ENCODE assay signal across 8 cellular contexts in the genomic region with DNA sequence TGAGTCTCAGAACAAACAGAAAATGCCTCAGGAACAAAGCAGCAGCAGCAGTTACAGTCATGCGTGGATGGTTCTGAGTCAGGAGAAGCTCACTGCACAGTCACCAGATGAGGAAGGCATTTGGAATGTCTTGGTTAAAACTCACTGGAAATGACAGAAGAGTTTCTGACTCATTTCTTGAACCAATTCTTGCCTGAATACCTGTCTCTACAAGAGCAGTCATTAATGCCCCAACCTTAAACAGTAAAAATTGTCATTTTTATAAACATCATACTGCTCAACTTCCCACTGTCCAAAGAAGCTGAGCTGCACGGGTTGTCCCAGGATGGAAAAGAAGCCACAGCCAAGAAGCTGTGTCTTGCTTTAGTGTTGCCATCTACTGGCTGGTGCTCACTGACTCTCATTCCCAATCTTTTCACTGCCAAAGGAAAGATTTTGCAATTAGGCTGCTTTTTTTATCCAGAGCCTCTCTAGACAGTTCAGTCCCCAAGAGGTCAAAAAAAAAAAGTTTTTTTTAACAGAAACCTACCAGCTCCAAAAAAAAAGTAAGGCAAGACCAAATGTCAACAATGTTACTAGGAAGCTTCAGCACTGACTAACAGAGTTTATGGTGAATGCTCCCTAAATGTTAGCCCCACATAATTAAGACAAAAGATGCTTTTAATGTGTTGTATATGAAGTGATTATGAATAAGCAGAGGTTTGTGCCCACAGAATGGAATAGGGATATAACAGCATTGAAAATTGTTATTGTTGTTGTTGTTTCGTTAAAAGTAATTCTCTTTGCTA.
DNase-seq lines count a peak whose midpoint lies in the region; ATAC-seq lines count a peak whose summit lies in the region.

No MANE protein-coding gene starts in this region.

- no peaks in the 10 kb centered on the region for H3K36me3 ChIP-seq in HUES48 (ENCODE audit: control insufficient read depth, insufficient read depth, low read length)

- peak overlapping the region; percentile 31 for H3K27ac ChIP-seq in HUES48 (ENCODE audit: low read depth, low read length)

- H3K9me3 ChIP-seq in HUES48 (ENCODE audit: control insufficient read depth, insufficient read depth, low read length), result no peaks in the 10 kb centered on the region

- H3K4me3 ChIP-seq in HUES48 (ENCODE audit: low read depth, low read length), result no peak overlapping the region

- H3K27me3 ChIP-seq in HUES48 (ENCODE audit: control insufficient read depth, insufficient read depth, low read length), result no peaks in the 10 kb centered on the region

- intact Hi-C loops in posterior cingulate gyrus (cut with DNase I), result loop anchor here (1.0 to 5.0 kb wide), 3 partner anchors 76 to 342 kb away; a partner anchor contains a TSS

- DNase-seq in DMS 273 (lab: John Stamatoyannopoulos, UW; ENCODE audit: unreplicated experiment), result peak; percentile 61
- peak; percentile 44 for DNase-seq in SW480 (ENCODE audit: low spot score)
- peak; percentile 88 for DNase-seq in foreskin melanocyte
- peak in 7 of 10 donors; percentile 32 to 86 (median 54) for DNase-seq in posterior cingulate gyrus
- no peak for DNase-seq in NCI-H524 treated with DMSO at 0.1 percent for 48 hours (lab: John Stamatoyannopoulos, UW)
- no peak for DNase-seq in NAMALWA (ENCODE audit: low spot score)

- H3K9ac ChIP-seq in HUES48 (ENCODE audit: low read depth, low read length), result no peak overlapping the region

- H3K4me1 ChIP-seq in HUES48 (ENCODE audit: control insufficient read depth, insufficient read depth, low read length), result no peaks in the 10 kb centered on the region

- no peak for ATAC-seq in HG03095 (IDR thresholded peaks at IDR 0.05; ENCODE audit: unreplicated experiment)

Comparison
In these comparisons a context has a peak if more than half of its experiments do, and no peak if none do; other contexts are left out.
1. DNase-seq: peak in DMS 273 (single experiment), SW480 (single experiment), foreskin melanocyte (single experiment) and posterior cingulate gyrus (7 of 10); none in NCI-H524 treated with DMSO at 0.1 percent for 48 hours (single experiment) and NAMALWA (single experiment).